In genomic region chr19:46927893-46928292, GRCh38 we compare ENCODE assay signal across 14 cellular contexts.
DNase-seq lines count a peak whose midpoint lies in the region; TF ChIP-seq lines count a peak whose summit lies in the region.
"Had no signal": no experiment of that assay in that cellular context is flagged by ENCODE, and none has a peak within 500 bp of the region (broad histone marks: within the 10 kb centered on the region; RNA-seq: fewer than 3 reads in every experiment).

No MANE protein-coding gene starts in this region.

- no peak for TF ChIP-seq POLR2A in prostate gland (IDR thresholded peaks at IDR 0.05)

- no peaks in the 10 kb centered on the region for H3K9me3 Mint-ChIP-seq in osteocyte (ENCODE audit: unreplicated experiment)

- H3K27ac ChIP-seq in BLaER1 treated with 17β-estradiol and CSF1 and Interleukin-3, amounts not matched to agents 10 nM and 100 nM, result no peak overlapping the region
- H3K27ac ChIP-seq in KMS-11 (no peak overlapping the region), coronary artery (peak overlapping the region; percentile 24 to 72), prostate gland (peak overlapping the region in 1 of 2 donors; percentile 71)
- H3K27ac ChIP-seq: left lung had no signal

- H3K27me3 ChIP-seq in BLaER1 treated with 17β-estradiol and CSF1 and Interleukin-3, amounts not matched to agents 10 nM and 100 nM, result no peaks in the 10 kb centered on the region
- H3K27me3 ChIP-seq in KMS-11 (ENCODE audit: insufficient read depth, low read depth) (no peaks in the 10 kb centered on the region), prostate gland (replicated peaks; ENCODE audit: insufficient read depth) (no peaks in the 10 kb centered on the region)
- H3K27me3 ChIP-seq: left lung had no signal

- peak overlapping the region; percentile 93 for H3K27ac Mint-ChIP-seq in osteocyte (ENCODE audit: unreplicated experiment)

- H3K36me3 Mint-ChIP-seq in osteocyte (ENCODE audit: unreplicated experiment), result peaks cover 4% of the 10 kb centered on the region

- no peak overlapping the region for H2AFZ ChIP-seq in KMS-11 (ENCODE audit: low read depth)

- peaks cover 60% of the 10 kb centered on the region for H3K79me2 ChIP-seq in KMS-11 (ENCODE audit: insufficient read depth, low read depth)

- no peak for TF ChIP-seq CTCF in KMS-11 (conservative IDR thresholded peaks at IDR 0.05; ENCODE audit: low read depth, low read length)
- no peak for TF ChIP-seq CTCF in coronary artery (IDR thresholded peaks at IDR 0.05)
- no peak for TF ChIP-seq CTCF in osteocyte (IDR thresholded peaks at IDR 0.05)
- TF ChIP-seq CTCF in prostate gland (IDR thresholded peaks at IDR 0.05), result no peak

- H3K4me2 ChIP-seq in BLaER1 treated with 17β-estradiol and CSF1 and Interleukin-3, amounts not matched to agents 10 nM and 100 nM, result peak overlapping the region; percentile 40 to 79 (median 58); a peak in 20 of 22 replicates
- H3K4me2 ChIP-seq in KMS-11, result peak overlapping the region; percentile 3; the same call in 1 of the 2 replicates

- H3K36me3 ChIP-seq in BLaER1 treated with 17β-estradiol and CSF1 and Interleukin-3, amounts not matched to agents 10 nM and 100 nM, result peaks cover 15 to 71% (median 36%) of the 10 kb centered on the region in 11 experiments; a peak in 20 of 22 replicates
- H3K36me3 ChIP-seq in KMS-11 (ENCODE audit: insufficient read depth) (no peaks in the 10 kb centered on the region), prostate gland (no peaks in the 10 kb centered on the region)
- H3K36me3 ChIP-seq: left lung had no signal

- H3K9me3 ChIP-seq in BLaER1 treated with 17β-estradiol and CSF1 and Interleukin-3, amounts not matched to agents 10 nM and 100 nM (replicated peaks in 1 of 11), result no peaks in the 10 kb centered on the region
- no peaks in the 10 kb centered on the region for H3K9me3 ChIP-seq in prostate gland
- H3K9me3 ChIP-seq: left lung had no signal

- 49% methylated on average over 4 of the region's 4 CpGs for WGBS in prostate gland

- H3K4me1 ChIP-seq in BLaER1 treated with 17β-estradiol and CSF1 and Interleukin-3, amounts not matched to agents 10 nM and 100 nM, result peaks cover 44 to 72% (median 50%) of the 10 kb centered on the region in 10 experiments
- H3K4me1 ChIP-seq in KMS-11 (ENCODE audit: low read depth, poor library complexity, severe bottlenecking), result peaks cover 42% of the 10 kb centered on the region
- peaks cover 34% of the 10 kb centered on the region for H3K4me1 ChIP-seq in prostate gland (replicated peaks)

- peaks cover 90 to 100% (median 100%) of the 10 kb centered on the region in 11 experiments; a peak in 21 of 22 replicates for H4K20me1 ChIP-seq in BLaER1 treated with 17β-estradiol and CSF1 and Interleukin-3, amounts not matched to agents 10 nM and 100 nM
- peaks cover 10% of the 10 kb centered on the region; the same call in 1 of the 2 replicates for H4K20me1 ChIP-seq in KMS-11 (ENCODE audit: insufficient read depth)

- H3K4me1 Mint-ChIP-seq in osteocyte (ENCODE audit: unreplicated experiment), result peaks cover 76% of the 10 kb centered on the region

- H3K27me3 Mint-ChIP-seq in osteocyte (ENCODE audit: unreplicated experiment), result no peaks in the 10 kb centered on the region

- no peak overlapping the region for H3K4me3 Mint-ChIP-seq in osteocyte (ENCODE audit: unreplicated experiment)

- DNase-seq in coronary artery (ENCODE audit: low spot score), result no peak
- DNase-seq in osteocyte (ENCODE audit: extremely low spot score, unreplicated experiment), result no peak
- DNase-seq in A172 (ENCODE audit: low spot score), result no peak
- DNase-seq in prostate gland (ENCODE audit: low spot score), result no peak
- no peak for DNase-seq in NCI-H2196 (lab: John Stamatoyannopoulos, UW; ENCODE audit: unreplicated experiment)
- no peak for DNase-seq in OCI-M2 (lab: John Stamatoyannopoulos, UW; ENCODE audit: unreplicated experiment)
- DNase-seq: activated T-cell treated with anti-CD3 and anti-CD28 coated beads, Interleukin-2, amount 50 U/mL, for 1 hour; amygdala; left lung; NCI-H187; NCI-H69; SIG-M5 had no signal

- 0 out of 22 replicates have a peak overlapping the region, but pooled peaks of 1 of the 11 experiments have one; percentile 12 for H3K9ac ChIP-seq in BLaER1 treated with 17β-estradiol and CSF1 and Interleukin-3, amounts not matched to agents 10 nM and 100 nM
- H3K9ac ChIP-seq in KMS-11, result no peak overlapping the region

- no peak overlapping the region for H3K4me3 ChIP-seq in BLaER1 treated with 17β-estradiol and CSF1 and Interleukin-3, amounts not matched to agents 10 nM and 100 nM
- H3K4me3 ChIP-seq in KMS-11 (IDR thresholded peaks at IDR 0.05; ENCODE audit: insufficient read depth, low read depth, low read length) (no peak overlapping the region), coronary artery (no peak overlapping the region), prostate gland (no peak overlapping the region)
- H3K4me3 ChIP-seq: left lung had no signal

- intact Hi-C loops in prostate gland (cut with DNase I), result no loop called here

Comparison
In these comparisons a context has a peak if more than half of its experiments do, and no peak if none do; other contexts are left out.
1. H3K27ac ChIP-seq: peak in coronary artery (2 of 2); none in BLaER1 treated with 17β-estradiol and CSF1 and Interleukin-3, amounts not matched to agents 10 nM and 100 nM (0 of 11) and KMS-11 (single experiment).